In genomic region chr21:33541105-33541711, GRCh38 we compare ENCODE assay signal across 8 cellular contexts. TPM values are rescaled to one million over a fixed set of nuclear protein-coding genes. Genes with fewer than 3 reads are reported as not detected.
DNase-seq lines count a peak whose midpoint lies in the region; ATAC-seq and TF ChIP-seq lines count a peak whose summit lies in the region.

No MANE protein-coding gene starts in this region.

- no peaks in the 10 kb centered on the region for H3K27me3 Mint-ChIP-seq in T-cell
- no peaks in the 10 kb centered on the region for H3K27me3 Mint-ChIP-seq in nephron progenitor cell (ENCODE audit: low read depth, poor library complexity)

- CTCF ChIA-PET in T-cell (lab: Charles Lee): interaction anchor here (0.6 to 1.7 kb wide), 2 partner anchors 65 to 1098 kb away, joined by 3 to 7 read pairs; no protein-coding TSS in a partner anchor

- TF ChIP-seq CTCF in heart right ventricle (IDR thresholded peaks at IDR 0.05): no peak
- TF ChIP-seq CTCF in nephron progenitor cell (IDR thresholded peaks at IDR 0.05): no peak

- peak overlapping the region; percentile 83 for H3K9ac ChIP-seq in endocrine pancreas (ENCODE audit: control insufficient read depth, insufficient read depth, low read length)

- H3K36me3 ChIP-seq in heart right ventricle (peaks cover 0 to 33% (median 26%) of the 10 kb centered on the region in 9 donors), endocrine pancreas (ENCODE audit: control insufficient read depth, insufficient read depth, low read length) (no peaks in the 10 kb centered on the region)

- H3K27me3 ChIP-seq in heart right ventricle (no peaks in the 10 kb centered on the region), endocrine pancreas (ENCODE audit: control insufficient read depth, insufficient read depth, low read length) (no peaks in the 10 kb centered on the region)

- ATAC-seq in heart right ventricle (no peak), Right ventricle myocardium superior (ENCODE audit: poor library complexity) (no peak), T-cell (replicated peaks in 1 of 4) (no peak), HG03565 (IDR thresholded peaks at IDR 0.05; ENCODE audit: unreplicated experiment) (no peak)

- POLR2A ChIA-PET in T-cell (lab: Charles Lee): interaction anchor here (0.6 to 2.6 kb wide), 3 partner anchors 48 to 61 kb away, joined by 3 to 14 read pairs (median 4); partner anchors contain the start of genes DONSON (in 1 of the 2) and TMEM50B (in 1 of the 2)

- H3K36me3 Mint-ChIP-seq in T-cell (peaks cover 20% of the 10 kb centered on the region), nephron progenitor cell (ENCODE audit: low read depth) (peaks cover 42% of the 10 kb centered on the region)

- DNase-seq in heart right ventricle (no peak), Right ventricle myocardium superior (no peak), T-cell (no peak), nephron progenitor cell (no peak), occipital lobe (lab: John Stamatoyannopoulos, UW) (no peak), NCI-H1092 treated with DMSO at 0.1 percent for 48 hours (lab: John Stamatoyannopoulos, UW) (no peak)

- H3K4me3 ChIP-seq in heart right ventricle (peak overlapping the region; percentile 73 to 85 (median 78)), endocrine pancreas (ENCODE audit: control insufficient read depth, insufficient read depth, low read length) (peak overlapping the region; percentile 88)

- H3K4me1 ChIP-seq in heart right ventricle (peaks cover 0 to 39% (median 34%) of the 10 kb centered on the region in 9 donors), endocrine pancreas (ENCODE audit: control insufficient read depth, insufficient read depth, low read length) (peaks cover 17% of the 10 kb centered on the region)

- H3K27ac Mint-ChIP-seq in T-cell: peak overlapping the region; percentile 100
- peak overlapping the region; percentile 100 for H3K27ac Mint-ChIP-seq in nephron progenitor cell

- H3K4me1 Mint-ChIP-seq in T-cell (peaks cover 46 to 50% (median 49%) of the 10 kb centered on the region in 3 donors), nephron progenitor cell (peaks cover 43% of the 10 kb centered on the region)

- intact Hi-C loops in heart right ventricle (cut with DNase I): loop anchor here in 3 of 10 donors (5.0 kb wide), 2 partner anchors 46 to 64 kb away; partner anchors contain the start of genes DONSON (in 2 of the 3) and TMEM50B (in 1 of the 3)
- intact Hi-C loops in Right ventricle myocardium superior (cut with DNase I): no loop called here

- H3K27ac ChIP-seq in heart right ventricle: peak overlapping the region; percentile 83 to 100 (median 99)

- H3K9me3 Mint-ChIP-seq in T-cell (no peaks in the 10 kb centered on the region), nephron progenitor cell (peaks cover 7% of the 10 kb centered on the region)

- 54% methylated on average over 19 of the region's 19 CpGs for WGBS in heart right ventricle, 2 donors

- H3K9me3 ChIP-seq in heart right ventricle (no peaks in the 10 kb centered on the region), endocrine pancreas (ENCODE audit: control insufficient read depth, low read length) (no peaks in the 10 kb centered on the region)

- peak overlapping the region; percentile 94 to 99 (median 98) for H3K4me3 Mint-ChIP-seq in T-cell
- peak overlapping the region; percentile 97 for H3K4me3 Mint-ChIP-seq in nephron progenitor cell

RNA-seq across cellular contexts. Expression of gene GART, which starts 0.7 kb away (rescaled TPM):
- total RNA-seq in heart right ventricle (10 to 100 TPM; 30.7 to 52.6 (median 46.3) TPM), Right ventricle myocardium superior (38.0 TPM), T-cell (10 to 100 TPM; 37.6 to 97.4 (median 84.6) TPM), occipital lobe (88.7 TPM)
- polyA plus RNA-seq in heart right ventricle: 10 to 100 TPM; 11.3 to 26.0 TPM

RNA-seq across cellular contexts. Expression of gene SON, which starts 1.6 kb away (rescaled TPM):
- total RNA-seq in heart right ventricle (100 to 1,000 TPM; 137 to 176 (median 156) TPM), Right ventricle myocardium superior (123 TPM), T-cell (100 to 1,000 TPM; 360 to 418 (median 374) TPM), occipital lobe (119 TPM)
- 100 to 1,000 TPM in 1 of 2 donors, 10 to 100 TPM in 1; 53.6 to 235 TPM for polyA plus RNA-seq in heart right ventricle

RNA-seq across cellular contexts. Expression of gene DONSON, which starts 47.3 kb away (rescaled TPM):
- 1 to 10 TPM; 3.3 to 6.9 (median 5.5) TPM for total RNA-seq in heart right ventricle
- polyA plus RNA-seq in heart right ventricle: 10 to 100 TPM; 13.2 to 17.9 TPM
- 5.1 TPM for total RNA-seq in Right ventricle myocardium superior
- total RNA-seq in T-cell: 10 to 100 TPM in 3 of 5 donors, 1 to 10 TPM in 2; 8.9 to 14.6 (median 11.0) TPM
- 21.7 TPM for total RNA-seq in occipital lobe

RNA-seq across cellular contexts. Expression of gene DNAJC28, which starts 49.7 kb away (rescaled TPM):
- total RNA-seq in heart right ventricle: 10 to 100 TPM in 1 of 10 donors, 1 to 10 TPM in 9; 4.5 to 10.1 (median 6.9) TPM
- polyA plus RNA-seq in heart right ventricle: 1 to 10 TPM; 2.2 to 4.2 TPM
- total RNA-seq in Right ventricle myocardium superior: 5.7 TPM
- total RNA-seq in T-cell: 1 to 10 TPM in 1 of 5 donors, under 1 TPM in 3, not detected in 1; 0.53 to 1.2 (median 0.75) TPM
- 6.4 TPM for total RNA-seq in occipital lobe
